Comparison of ENCODE assay signal across 20 cellular contexts in the genomic region with DNA sequence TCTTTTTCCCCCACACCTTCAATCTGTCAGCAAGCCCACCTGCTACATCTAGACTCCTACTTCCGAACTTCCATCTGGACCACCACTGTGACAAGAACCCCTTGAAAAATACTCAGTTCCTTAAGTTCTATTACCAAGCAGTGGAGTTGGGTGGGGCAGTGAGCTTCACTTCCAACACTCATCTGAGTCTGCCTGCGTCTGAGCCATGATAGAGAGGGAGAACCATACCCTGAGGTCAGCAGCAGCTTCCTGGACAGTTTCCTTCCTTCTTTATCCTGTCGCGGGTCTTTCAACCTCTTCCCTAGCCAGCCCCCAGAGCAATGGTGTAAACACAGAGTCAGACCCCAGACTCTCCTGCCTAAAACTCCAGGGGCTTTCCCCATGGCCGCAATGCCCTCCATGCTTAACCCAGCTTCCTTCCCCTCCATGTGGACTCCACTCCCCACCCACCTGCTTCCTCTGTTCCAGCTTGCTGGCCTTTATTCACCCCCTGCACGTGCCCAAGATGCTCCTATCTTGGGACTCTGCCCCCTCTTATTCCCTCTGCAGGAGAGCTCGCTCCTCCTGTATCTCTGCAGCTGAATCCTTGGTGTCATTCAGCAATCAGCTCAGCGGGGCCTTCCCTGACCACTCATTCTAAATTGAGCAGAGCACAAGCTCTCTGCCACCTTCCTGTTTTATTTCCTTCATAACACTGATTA.
"Had no signal": no experiment of that assay in that cellular context is flagged by ENCODE, and none has a peak within 500 bp of the region (broad histone marks: within the 10 kb centered on the region; RNA-seq: fewer than 3 reads in every experiment).

No MANE protein-coding gene starts in this region.

- H3K27me3 Mint-ChIP-seq: activated CD4-positive, alpha-beta memory T cell treated with anti-CD3 and anti-CD28 coated beads, Interleukin-2, amount 10 ng/mL, durations not matched to agents 7 days and 5 days had no signal

- H3K4me1 ChIP-seq: esophagus squamous epithelium, sigmoid colon, thyroid gland, uterus had no signal

- ATAC-seq: T-helper 17 cell, WTC11 had no signal

- H3K4me3 ChIP-seq: coronary artery, esophagus squamous epithelium, ovary, sigmoid colon, spleen, thyroid gland, uterus had no signal

- H3K27me3 ChIP-seq: ovary, thyroid gland, uterus had no signal

- H3K9me3 ChIP-seq: esophagus squamous epithelium, ovary, sigmoid colon, thyroid gland, uterus had no signal

- H3K27ac ChIP-seq: coronary artery, esophagus squamous epithelium, ovary, sigmoid colon, spleen, thyroid gland, uterus had no signal

- H3K36me3 ChIP-seq: esophagus squamous epithelium, ovary, sigmoid colon, spleen, thyroid gland, uterus had no signal

- H3K4me3 Mint-ChIP-seq: activated CD4-positive, alpha-beta memory T cell treated with anti-CD3 and anti-CD28 coated beads, Interleukin-2, amount 10 ng/mL, durations not matched to agents 7 days and 5 days; activated naive CD8-positive, alpha-beta T cell treated with anti-CD3 and anti-CD28 coated beads, Interleukin-2, amount 10 ng/mL, durations not matched to agents 7 days and 5 days; brain; central memory CD8-positive, alpha-beta T cell; immature natural killer cell; nephron progenitor cell; T-helper 17 cell; WTC11 had no signal

- H3K27ac Mint-ChIP-seq: activated CD4-positive, alpha-beta memory T cell treated with anti-CD3 and anti-CD28 coated beads, Interleukin-2, amount 10 ng/mL, durations not matched to agents 7 days and 5 days; activated naive CD8-positive, alpha-beta T cell treated with anti-CD3 and anti-CD28 coated beads, Interleukin-2, amount 10 ng/mL, durations not matched to agents 7 days and 5 days; brain; immature natural killer cell; nephron progenitor cell; T-helper 17 cell; WTC11 had no signal

- H3K9me3 Mint-ChIP-seq: activated naive CD8-positive, alpha-beta T cell treated with anti-CD3 and anti-CD28 coated beads, Interleukin-2, amount 10 ng/mL, durations not matched to agents 7 days and 5 days; central memory CD8-positive, alpha-beta T cell; immature natural killer cell had no signal

- H3K36me3 Mint-ChIP-seq: activated naive CD8-positive, alpha-beta T cell treated with anti-CD3 and anti-CD28 coated beads, Interleukin-2, amount 10 ng/mL, durations not matched to agents 7 days and 5 days; brain; immature natural killer cell had no signal

- DNase-seq: activated CD4-positive, alpha-beta memory T cell treated with anti-CD3 and anti-CD28 coated beads, Interleukin-2, amount 10 ng/mL, durations not matched to agents 7 days and 5 days; activated CD4-positive, alpha-beta T cell treated with anti-CD3 and anti-CD28 coated beads for 4 hours; activated gamma-delta T cell treated with Interleukin-2 at 50 U/mL for 16 hours; activated naive CD8-positive, alpha-beta T cell treated with anti-CD3 and anti-CD28 coated beads, Interleukin-2, amount 10 ng/mL, durations not matched to agents 7 days and 5 days; activated T-cell treated with anti-CD3 and anti-CD28 coated beads, Interleukin-2, amount 50 U/mL, for 48 hours; effector CD4-positive, alpha-beta T cell; esophagus squamous epithelium; immature natural killer cell; mesendoderm; nephron progenitor cell; ovary; sigmoid colon; spleen; T-helper 17 cell; thyroid gland; uterus had no signal

- H3K4me1 Mint-ChIP-seq: brain; central memory CD8-positive, alpha-beta T cell; immature natural killer cell; WTC11 had no signal
